In the genomic region with DNA sequence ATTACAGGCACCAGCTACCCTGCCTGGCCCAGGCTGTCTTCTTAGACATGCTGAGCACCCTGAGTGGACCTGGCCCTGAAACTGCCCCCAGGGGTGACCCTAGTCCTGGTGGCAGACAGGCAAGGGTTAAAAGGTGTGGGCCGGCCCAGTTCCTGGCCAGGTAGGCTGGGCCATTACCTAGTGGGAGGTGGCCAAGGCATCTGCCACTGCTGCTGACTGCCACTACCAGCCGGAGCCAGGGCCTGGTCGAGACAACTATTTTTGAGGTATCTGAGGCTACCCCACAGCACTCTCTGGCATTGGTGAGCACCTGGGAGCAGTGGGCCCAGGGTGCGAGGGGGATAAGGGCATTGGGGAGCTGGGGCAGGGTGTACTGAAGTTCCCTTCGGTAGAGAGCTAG, we compare ENCODE assay signal across 12 cellular contexts. TPM values are rescaled to one million over a fixed set of nuclear protein-coding genes. Genes with fewer than 3 reads are reported as not detected.
DNase-seq lines count a peak whose midpoint lies in the region; ATAC-seq and TF ChIP-seq lines count a peak whose summit lies in the region.
"Had no signal": no experiment of that assay in that cellular context is flagged by ENCODE, and none has a peak within 500 bp of the region (broad histone marks: within the 10 kb centered on the region; RNA-seq: fewer than 3 reads in every experiment).

A gene with protein sequence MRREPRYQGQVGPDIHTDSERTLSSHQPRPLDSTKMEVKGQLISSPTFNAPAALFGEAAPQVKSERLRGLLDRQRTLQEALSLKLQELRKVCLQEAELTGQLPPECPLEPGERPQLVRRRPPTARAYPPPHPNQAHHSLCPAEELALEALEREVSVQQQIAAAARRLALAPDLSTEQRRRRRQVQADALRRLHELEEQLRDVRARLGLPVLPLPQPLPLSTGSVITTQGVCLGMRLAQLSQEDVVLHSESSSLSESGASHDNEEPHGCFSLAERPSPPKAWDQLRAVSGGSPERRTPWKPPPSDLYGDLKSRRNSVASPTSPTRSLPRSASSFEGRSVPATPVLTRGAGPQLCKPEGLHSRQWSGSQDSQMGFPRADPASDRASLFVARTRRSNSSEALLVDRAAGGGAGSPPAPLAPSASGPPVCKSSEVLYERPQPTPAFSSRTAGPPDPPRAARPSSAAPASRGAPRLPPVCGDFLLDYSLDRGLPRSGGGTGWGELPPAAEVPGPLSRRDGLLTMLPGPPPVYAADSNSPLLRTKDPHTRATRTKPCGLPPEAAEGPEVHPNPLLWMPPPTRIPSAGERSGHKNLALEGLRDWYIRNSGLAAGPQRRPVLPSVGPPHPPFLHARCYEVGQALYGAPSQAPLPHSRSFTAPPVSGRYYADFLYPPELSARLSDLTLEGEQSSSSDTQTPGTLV (plus strand): TSS at position 206 of the 400 bp plus-strand sequence. CDS start 3,043 bp downstream, outside the sequence.

- H3K4me3 ChIP-seq in NT2/D1 (ENCODE audit: insufficient read length, low read depth) (peak within 1 kb of the TSS; percentile 58), muscle layer of duodenum (ENCODE audit: low read depth in 1 of 2, low read length in 2 of 2) (peak within 1 kb of the TSS in 1 of 2 donors; percentile 48)

- DNase-seq in NT2/D1 (ENCODE audit: low read depth, low spot score), result no peak
- DNase-seq in foreskin keratinocyte, result peak in 1 of 2 donors; percentile 22
- no peak for DNase-seq in GM03348 (ENCODE audit: low spot score)
- DNase-seq in stimulated activated naive CD4-positive, alpha-beta T cell treated with Interleukin-2 at 50 U/mL for 16 hours (lab: John Stamatoyannopoulos, UW), result no peak
- DNase-seq: AML-193; naive B cell; NCI-H345; stimulated activated CD4-positive, alpha-beta T cell treated with anti-CD3 and anti-CD28 coated beads, Interleukin-4, amount 100 ng/mL, for 4 hours had no signal

- H3K27me3 ChIP-seq in NT2/D1 (ENCODE audit: insufficient read depth, insufficient read length) (no peaks in the 10 kb centered on the region), foreskin keratinocyte (no peaks in the 10 kb centered on the region), muscle layer of duodenum (ENCODE audit: low read depth, low read length) (no peaks in the 10 kb centered on the region)

- TF ChIP-seq CTCF in C4-2B (conservative IDR thresholded peaks at IDR 0.05) (no peak), foreskin keratinocyte (conservative IDR thresholded peaks at IDR 0.05) (no peak)

- H3K27ac ChIP-seq in C4-2B (peak within 1 kb of the TSS; percentile 77), foreskin keratinocyte (no peak within 1 kb of the TSS), muscle layer of duodenum (ENCODE audit: low read length) (peak within 1 kb of the TSS; percentile 51)

- peak within 1 kb of the TSS; percentile 81 for H3K9ac ChIP-seq in NT2/D1 (ENCODE audit: insufficient read length, low read depth)

- no peaks in the 10 kb centered on the region for H3K9me3 ChIP-seq in NT2/D1 (ENCODE audit: insufficient read depth, low read length)
- no peaks in the 10 kb centered on the region for H3K9me3 ChIP-seq in muscle layer of duodenum (ENCODE audit: control insufficient read depth in 1 of 2, low read length in 2 of 2)

- H3K4me1 ChIP-seq in NT2/D1 (ENCODE audit: insufficient read depth, insufficient read length), result peaks cover 17% of the 10 kb centered on the region
- no peaks in the 10 kb centered on the region for H3K4me1 ChIP-seq in foreskin keratinocyte
- peaks cover 0 to 5% of the 10 kb centered on the region in 2 donors for H3K4me1 ChIP-seq in muscle layer of duodenum (ENCODE audit: control insufficient read depth in 1 of 2, insufficient read depth in 2 of 2, low read length in 2 of 2)

- ATAC-seq in foreskin keratinocyte, result peak; percentile 80
- ATAC-seq in GM18858 (IDR thresholded peaks at IDR 0.05; ENCODE audit: unreplicated experiment), result no peak
- ATAC-seq in HG03139 (IDR thresholded peaks at IDR 0.05; ENCODE audit: unreplicated experiment), result no peak

- H3K36me3 ChIP-seq in NT2/D1 (ENCODE audit: insufficient read depth, insufficient read length, low read length), result peaks cover 25% of the 10 kb centered on the region
- peaks cover 0 to 4% of the 10 kb centered on the region in 2 donors for H3K36me3 ChIP-seq in muscle layer of duodenum (ENCODE audit: control insufficient read depth in 1 of 2, insufficient read depth in 2 of 2, low read length in 2 of 2)

RNA-seq across cellular contexts. Expression of the gene that starts here (rescaled TPM):
- 5.9 and 8.0 TPM in 2 replicates for total RNA-seq in foreskin keratinocyte
- polyA plus RNA-seq in foreskin keratinocyte, result 7.3 and 7.8 TPM in 2 replicates
